Comparison of ENCODE assay signal across 27 cellular contexts in genomic region chr2:163121483-163121882, GRCh38.
A peak's percentile ranks its signal among the peaks of the same experiment; 100 is the strongest.
DNase-seq lines count a peak whose midpoint lies in the region; ATAC-seq, FAIRE-seq and TF ChIP-seq lines count a peak whose summit lies in the region.
"Had no signal": no experiment of that assay in that cellular context is flagged by ENCODE, and none has a peak within 500 bp of the region (broad histone marks: within the 10 kb centered on the region; RNA-seq: fewer than 3 reads in every experiment).

No MANE protein-coding gene starts in this region.

- ATAC-seq in GM18520 (IDR thresholded peaks at IDR 0.05; ENCODE audit: unreplicated experiment) (peak; percentile 35), HG02938 (IDR thresholded peaks at IDR 0.05; ENCODE audit: unreplicated experiment) (peak; percentile 47), psoas muscle (no peak)
- no peak for ATAC-seq in activated CD8-positive, alpha-beta T cell treated with anti-CD3 and anti-CD28 coated beads, Interleukin-2, amount 10 ng/mL, durations not matched to agents 7 days and 5 days
- ATAC-seq in naive thymus-derived CD4-positive, alpha-beta T cell: no peak
- ATAC-seq: CD8-positive, alpha-beta T cell; PC-3 had no signal

- H3K27me3 Mint-ChIP-seq in endodermal cell (ENCODE audit: insufficient read depth) (no peaks in the 10 kb centered on the region), neural progenitor cell (ENCODE audit: insufficient read depth, low read depth) (no peaks in the 10 kb centered on the region)
- no peaks in the 10 kb centered on the region for H3K27me3 Mint-ChIP-seq in activated CD8-positive, alpha-beta T cell treated with anti-CD3 and anti-CD28 coated beads, Interleukin-2, amount 10 ng/mL, durations not matched to agents 7 days and 5 days (ENCODE audit: low read depth)
- peaks cover 0 to 6% (median 0%) of the 10 kb centered on the region in 5 donors for H3K27me3 Mint-ChIP-seq in naive thymus-derived CD4-positive, alpha-beta T cell

- no peaks in the 10 kb centered on the region for H3F3A ChIP-seq in neural progenitor cell (ENCODE audit: low read depth)

- POLR2A ChIA-PET in activated CD8-positive, alpha-beta T cell treated with anti-CD3 and anti-CD28 coated beads, Interleukin-2, amount 10 ng/mL, durations not matched to agents 7 days and 5 days (lab: Charles Lee): no interaction called here
- POLR2A ChIA-PET in naive thymus-derived CD4-positive, alpha-beta T cell (lab: Charles Lee): no interaction called here

- H3K27ac ChIP-seq in endodermal cell (ENCODE audit: low read depth, low read length) (no peak overlapping the region), neural progenitor cell (no peak overlapping the region), psoas muscle (no peak overlapping the region)
- H3K27ac ChIP-seq in naive thymus-derived CD4-positive, alpha-beta T cell (ENCODE audit: low read depth, low read length): no peak overlapping the region
- H3K27ac ChIP-seq: BLaER1 treated with 17β-estradiol and CSF1 and Interleukin-3, amounts not matched to agents 10 nM and 100 nM had no signal

- H3K27me3 ChIP-seq in endodermal cell (ENCODE audit: control insufficient read depth, insufficient read depth, low read length, poor library complexity, severe bottlenecking) (no peaks in the 10 kb centered on the region), neural progenitor cell (no peaks in the 10 kb centered on the region), psoas muscle (ENCODE audit: insufficient read depth in 3 of 3, low read length in 2 of 3) (no peaks in the 10 kb centered on the region)
- no peaks in the 10 kb centered on the region for H3K27me3 ChIP-seq in naive thymus-derived CD4-positive, alpha-beta T cell (ENCODE audit: control insufficient read depth in 2 of 2, insufficient read depth in 2 of 2, low read length in 2 of 2)
- H3K27me3 ChIP-seq: BLaER1 treated with 17β-estradiol and CSF1 and Interleukin-3, amounts not matched to agents 10 nM and 100 nM had no signal

- H3K4me3 ChIP-seq in endodermal cell (ENCODE audit: low read length) (peak overlapping the region; percentile 27), neural progenitor cell (no peak overlapping the region), psoas muscle (no peak overlapping the region)
- no peak overlapping the region for H3K4me3 ChIP-seq in naive thymus-derived CD4-positive, alpha-beta T cell (ENCODE audit: low read length)
- H3K4me3 ChIP-seq: BLaER1 treated with 17β-estradiol and CSF1 and Interleukin-3, amounts not matched to agents 10 nM and 100 nM had no signal

- CTCF ChIA-PET in activated CD8-positive, alpha-beta T cell treated with anti-CD3 and anti-CD28 coated beads, Interleukin-2, amount 10 ng/mL, durations not matched to agents 7 days and 5 days (lab: Charles Lee): no interaction called here
- CTCF ChIA-PET in naive thymus-derived CD4-positive, alpha-beta T cell (lab: Charles Lee): no interaction called here

- no peaks in the 10 kb centered on the region for H3K79me2 ChIP-seq in neural progenitor cell (ENCODE audit: low read depth)

- H3K27ac Mint-ChIP-seq in endodermal cell (peak overlapping the region; percentile 32), neural progenitor cell (no peak overlapping the region)
- no peak overlapping the region for H3K27ac Mint-ChIP-seq in activated CD8-positive, alpha-beta T cell treated with anti-CD3 and anti-CD28 coated beads, Interleukin-2, amount 10 ng/mL, durations not matched to agents 7 days and 5 days
- H3K27ac Mint-ChIP-seq in naive thymus-derived CD4-positive, alpha-beta T cell: no peak overlapping the region
- H3K27ac Mint-ChIP-seq: CD8-positive, alpha-beta T cell had no signal

- no peaks in the 10 kb centered on the region for H3K36me3 Mint-ChIP-seq in endodermal cell (ENCODE audit: low read depth)
- H3K36me3 Mint-ChIP-seq in neural progenitor cell: no peaks in the 10 kb centered on the region
- no peaks in the 10 kb centered on the region for H3K36me3 Mint-ChIP-seq in activated CD8-positive, alpha-beta T cell treated with anti-CD3 and anti-CD28 coated beads, Interleukin-2, amount 10 ng/mL, durations not matched to agents 7 days and 5 days (ENCODE audit: low read depth)
- no peaks in the 10 kb centered on the region for H3K36me3 Mint-ChIP-seq in naive thymus-derived CD4-positive, alpha-beta T cell
- H3K36me3 Mint-ChIP-seq: CD8-positive, alpha-beta T cell had no signal

- H4K20me1 ChIP-seq in neural progenitor cell (ENCODE audit: low read depth): no peaks in the 10 kb centered on the region
- H4K20me1 ChIP-seq: BLaER1 treated with 17β-estradiol and CSF1 and Interleukin-3, amounts not matched to agents 10 nM and 100 nM had no signal

- intact Hi-C loops in psoas muscle (cut with DNase I): no loop called here
- intact Hi-C loops in naive thymus-derived CD4-positive, alpha-beta T cell (cut with micrococcal nuclease): no loop called here

- H3K4me1 Mint-ChIP-seq in endodermal cell (peaks cover 28% of the 10 kb centered on the region), neural progenitor cell (no peaks in the 10 kb centered on the region)
- H3K4me1 Mint-ChIP-seq in activated CD8-positive, alpha-beta T cell treated with anti-CD3 and anti-CD28 coated beads, Interleukin-2, amount 10 ng/mL, durations not matched to agents 7 days and 5 days (ENCODE audit: low read depth): no peaks in the 10 kb centered on the region
- H3K4me1 Mint-ChIP-seq in naive thymus-derived CD4-positive, alpha-beta T cell: no peaks in the 10 kb centered on the region

- H3K9ac ChIP-seq in endodermal cell (ENCODE audit: extremely low read depth, low read length, poor library complexity, severe bottlenecking) (peak overlapping the region; percentile 2), neural progenitor cell (no peak overlapping the region)
- H3K9ac ChIP-seq: BLaER1 treated with 17β-estradiol and CSF1 and Interleukin-3, amounts not matched to agents 10 nM and 100 nM; SK-N-SH had no signal

- H3K9me3 ChIP-seq in endodermal cell (ENCODE audit: control insufficient read depth, low read length) (no peaks in the 10 kb centered on the region), neural progenitor cell (ENCODE audit: low read depth) (no peaks in the 10 kb centered on the region), psoas muscle (no peaks in the 10 kb centered on the region)
- no peaks in the 10 kb centered on the region for H3K9me3 ChIP-seq in naive thymus-derived CD4-positive, alpha-beta T cell (ENCODE audit: control insufficient read depth in 2 of 3, low read length in 3 of 3)
- H3K9me3 ChIP-seq: BLaER1 treated with 17β-estradiol and CSF1 and Interleukin-3, amounts not matched to agents 10 nM and 100 nM; SK-N-SH had no signal

- FAIRE-seq in GM19239 (lab: Jason Lieb, UNC): no peak
- FAIRE-seq: GM12892, GM18507 had no signal

- H3K36me3 ChIP-seq in endodermal cell (ENCODE audit: control insufficient read depth, insufficient read depth, low read length) (no peaks in the 10 kb centered on the region), neural progenitor cell (no peaks in the 10 kb centered on the region), psoas muscle (ENCODE audit: insufficient read depth in 1 of 2, low read depth in 1 of 2) (no peaks in the 10 kb centered on the region)
- H3K36me3 ChIP-seq in naive thymus-derived CD4-positive, alpha-beta T cell (ENCODE audit: control insufficient read depth in 2 of 3, insufficient read depth in 3 of 3, low read length in 3 of 3): no peaks in the 10 kb centered on the region
- H3K36me3 ChIP-seq: BLaER1 treated with 17β-estradiol and CSF1 and Interleukin-3, amounts not matched to agents 10 nM and 100 nM had no signal

- H3K4me2 ChIP-seq in neural progenitor cell: no peak overlapping the region
- H3K4me2 ChIP-seq: BLaER1 treated with 17β-estradiol and CSF1 and Interleukin-3, amounts not matched to agents 10 nM and 100 nM; SK-N-SH had no signal

- H3K9me3 Mint-ChIP-seq in endodermal cell (no peaks in the 10 kb centered on the region), neural progenitor cell (no peaks in the 10 kb centered on the region)
- no peaks in the 10 kb centered on the region for H3K9me3 Mint-ChIP-seq in activated CD8-positive, alpha-beta T cell treated with anti-CD3 and anti-CD28 coated beads, Interleukin-2, amount 10 ng/mL, durations not matched to agents 7 days and 5 days (ENCODE audit: insufficient read depth)
- H3K9me3 Mint-ChIP-seq in naive thymus-derived CD4-positive, alpha-beta T cell: peaks cover 0 to 8% (median 0%) of the 10 kb centered on the region in 11 donors

- H3K4me1 ChIP-seq in endodermal cell (ENCODE audit: control insufficient read depth, insufficient read depth, low read length) (peaks cover 11% of the 10 kb centered on the region), neural progenitor cell (no peaks in the 10 kb centered on the region), psoas muscle (no peaks in the 10 kb centered on the region)
- H3K4me1 ChIP-seq in naive thymus-derived CD4-positive, alpha-beta T cell (ENCODE audit: control insufficient read depth in 2 of 2, insufficient read depth in 2 of 2, low read length in 2 of 2): no peaks in the 10 kb centered on the region
- H3K4me1 ChIP-seq: BLaER1 treated with 17β-estradiol and CSF1 and Interleukin-3, amounts not matched to agents 10 nM and 100 nM had no signal

- H2AFZ ChIP-seq in neural progenitor cell (replicated peaks): peak overlapping the region; percentile 4

- H3K4me3 Mint-ChIP-seq in endodermal cell (peak overlapping the region; percentile 3), neural progenitor cell (no peak overlapping the region)
- H3K4me3 Mint-ChIP-seq in activated CD8-positive, alpha-beta T cell treated with anti-CD3 and anti-CD28 coated beads, Interleukin-2, amount 10 ng/mL, durations not matched to agents 7 days and 5 days: no peak overlapping the region
- H3K4me3 Mint-ChIP-seq in naive thymus-derived CD4-positive, alpha-beta T cell: no peak overlapping the region
- H3K4me3 Mint-ChIP-seq: CD8-positive, alpha-beta T cell had no signal

- no peak for TF ChIP-seq CTCF in endodermal cell (conservative IDR thresholded peaks at IDR 0.05)
- no peak for TF ChIP-seq CTCF in neural progenitor cell (IDR thresholded peaks at IDR 0.05)
- TF ChIP-seq CTCF in psoas muscle (IDR thresholded peaks at IDR 0.05): no peak

- 68 to 70% methylated on average over 4 to 5 of the region's 5 CpGs for WGBS in endodermal cell (ENCODE audit: insufficient coverage in 1 of 2, insufficient read length in 1 of 2), 2 experiments
- WGBS in psoas muscle, 3 donors: 50 to 54% (median 54%) methylated on average over 5 of the region's 5 CpGs

- DNase-seq in endodermal cell (no peak), neural progenitor cell (ENCODE audit: low spot score) (no peak), psoas muscle (no peak), GM19239 (ENCODE audit: insufficient read length, low spot score) (no peak)
- DNase-seq in activated CD8-positive, alpha-beta T cell treated with anti-CD3 and anti-CD28 coated beads, Interleukin-2, amount 10 ng/mL, durations not matched to agents 7 days and 5 days: no peak
- DNase-seq in naive thymus-derived CD4-positive, alpha-beta T cell: no peak
- DNase-seq: Calu3; CD8-positive, alpha-beta T cell; DMS53; EL; H7; Kasumi-1; MM.1S; NCI-H1092; NCI-H1436 treated with DMSO at 0.1 percent for 48 hours; NCI-H2029 treated with DMSO at 0.1 percent for 48 hours; NCI-H2171; NCI-H748 treated with DMSO at 0.1 percent for 48 hours; PC-3; RPMI8226; SHP77 treated with DMSO at 0.1 percent for 48 hours; SK-N-SH had no signal

Comparison
In these comparisons a context has a peak if more than half of its experiments do, and no peak if none do; other contexts are left out.
1. ATAC-seq: peak in GM18520 (single experiment) and HG02938 (single experiment); none in activated CD8-positive, alpha-beta T cell treated with anti-CD3 and anti-CD28 coated beads, Interleukin-2, amount 10 ng/mL, durations not matched to agents 7 days and 5 days (single experiment), psoas muscle (0 of 4) and naive thymus-derived CD4-positive, alpha-beta T cell (single experiment).